1 cellular context compared by ENCODE assay signal in the genomic region with DNA sequence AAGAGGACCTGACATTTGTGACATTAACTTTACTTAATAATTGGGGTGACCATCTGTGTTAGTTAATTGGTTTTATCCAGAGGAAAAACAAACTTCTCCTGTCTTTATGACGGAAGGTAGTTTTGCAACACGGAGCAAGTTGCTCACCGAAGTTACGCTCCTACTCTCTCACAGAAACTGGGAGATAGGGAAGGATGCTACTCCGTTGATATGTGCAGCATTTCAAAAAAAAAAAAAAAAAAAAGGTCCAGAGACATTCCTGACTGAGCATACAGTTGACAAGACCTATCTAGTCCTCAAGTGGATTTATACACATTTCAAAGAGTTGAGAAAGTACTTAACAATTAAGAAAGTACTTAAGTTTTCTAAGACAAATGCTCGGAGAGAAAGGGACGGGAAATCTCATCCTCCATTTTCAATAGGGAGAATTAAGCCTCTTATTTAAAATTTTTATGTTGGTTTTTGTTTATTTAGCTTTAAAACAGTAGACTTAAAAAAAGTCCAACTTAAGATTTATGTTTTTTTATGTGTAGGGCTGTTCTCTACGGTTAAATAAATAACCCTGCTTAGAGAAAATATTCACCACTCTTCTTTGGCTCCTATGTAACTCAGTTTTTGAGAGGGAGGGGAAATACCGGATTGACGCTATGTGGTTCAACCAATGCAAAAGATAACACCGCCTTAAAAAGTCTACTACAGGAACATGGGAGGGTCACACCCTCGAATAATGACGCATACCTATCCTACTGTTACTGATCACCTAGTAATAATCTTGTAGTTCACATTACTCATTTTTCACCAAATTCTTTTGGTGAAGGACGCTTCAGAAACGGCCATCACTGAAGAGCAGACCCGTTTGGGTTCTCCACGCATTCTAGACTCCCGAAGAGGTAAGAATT.
TF ChIP-seq lines count a peak whose summit lies in the region.

Gene FER, plus strand, starts transcription at position 787 of the 899 bp plus-strand sequence. CDS start 50,286 bp downstream, outside the sequence.

TF ChIP-seq in HEK293, 187 proteins besides CTCF, POLR2A, EP300 and RAD21 (continued from another document):
- 0 out of 2 replicates have a peak, but pooled peaks have one; percentile 21 for TF ChIP-seq ZNF366 (tag by site-specific recombination; conservative IDR thresholded peaks at IDR 0.05)
- no peak for TF ChIP-seq TRIM28 (IDR thresholded peaks at IDR 0.05; ENCODE audit: borderline replicate concordance, low read length)
- TF ChIP-seq, protein P1, sequence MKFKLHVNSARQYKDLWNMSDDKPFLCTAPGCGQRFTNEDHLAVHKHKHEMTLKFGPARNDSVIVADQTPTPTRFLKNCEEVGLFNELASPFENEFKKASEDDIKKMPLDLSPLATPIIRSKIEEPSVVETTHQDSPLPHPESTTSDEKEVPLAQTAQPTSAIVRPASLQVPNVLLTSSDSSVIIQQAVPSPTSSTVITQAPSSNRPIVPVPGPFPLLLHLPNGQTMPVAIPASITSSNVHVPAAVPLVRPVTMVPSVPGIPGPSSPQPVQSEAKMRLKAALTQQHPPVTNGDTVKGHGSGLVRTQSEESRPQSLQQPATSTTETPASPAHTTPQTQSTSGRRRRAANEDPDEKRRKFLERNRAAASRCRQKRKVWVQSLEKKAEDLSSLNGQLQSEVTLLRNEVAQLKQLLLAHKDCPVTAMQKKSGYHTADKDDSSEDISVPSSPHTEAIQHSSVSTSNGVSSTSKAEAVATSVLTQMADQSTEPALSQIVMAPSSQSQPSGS (tag by site-specific recombination; IDR thresholded peaks at IDR 0.05; ENCODE audit: low read depth) = peak; percentile 50; the same call in 1 of the 2 replicates
- TF ChIP-seq ZNF692 (tag by site-specific recombination; IDR thresholded peaks at IDR 0.05) = 0 out of 2 replicates have a peak, but pooled peaks have one; percentile 35
- no peak for TF ChIP-seq OSR2 (tag by site-specific recombination; IDR thresholded peaks at IDR 0.05)
- 0 out of 2 replicates have a peak, but pooled peaks have one; percentile 9 for TF ChIP-seq ZNF600 (tag by site-specific recombination; IDR thresholded peaks at IDR 0.05)
- TF ChIP-seq HOXA7 (CRISPR knock-in tag; IDR thresholded peaks at IDR 0.05; ENCODE audit: borderline replicate concordance) = no peak
- no peak for TF ChIP-seq ZNF704 (tag by site-specific recombination; IDR thresholded peaks at IDR 0.05)
- no peak for TF ChIP-seq ZNF324 (tag by site-specific recombination; IDR thresholded peaks at IDR 0.05)
- peak; percentile 60; the same call in 1 of the 2 replicates for TF ChIP-seq ZNF629 (tag by site-specific recombination; IDR thresholded peaks at IDR 0.05)
- TF ChIP-seq SP2 (tag by site-specific recombination; IDR thresholded peaks at IDR 0.05) = peak; percentile 64
- TF ChIP-seq KLF1 (tag by site-specific recombination; IDR thresholded peaks at IDR 0.05) = 0 out of 2 replicates have a peak, but pooled peaks have one; percentile 19
- no peak for TF ChIP-seq ZNF623 (tag by site-specific recombination; IDR thresholded peaks at IDR 0.05)
- TF ChIP-seq ZNF274 (IDR thresholded peaks at IDR 0.05; ENCODE audit: low read length) = no peak
- no peak for TF ChIP-seq ZNF274 (tag by site-specific recombination; IDR thresholded peaks at IDR 0.05; ENCODE audit: borderline replicate concordance)
- no peak for TF ChIP-seq ZNF707 (tag by site-specific recombination; IDR thresholded peaks at IDR 0.05)
- peak; percentile 29; the same call in 1 of the 2 replicates for TF ChIP-seq KLF9 (tag by site-specific recombination; IDR thresholded peaks at IDR 0.05; ENCODE audit: low read depth)
- TF ChIP-seq ZNF621 (tag by site-specific recombination; IDR thresholded peaks at IDR 0.05) = no peak
- no peak for TF ChIP-seq ZNF510 (tag by site-specific recombination; IDR thresholded peaks at IDR 0.05; ENCODE audit: insufficient replicate concordance)
- TF ChIP-seq ZNF10 (tag by site-specific recombination; IDR thresholded peaks at IDR 0.05) = 0 out of 2 replicates have a peak, but pooled peaks have one; percentile 36
- no peak for TF ChIP-seq ZNF239 (tag by site-specific recombination; IDR thresholded peaks at IDR 0.05)
- peak; percentile 48 for TF ChIP-seq PRDM6 (tag by site-specific recombination; IDR thresholded peaks at IDR 0.05)
- peak; percentile 94 for TF ChIP-seq PRDM10 (tag by site-specific recombination; IDR thresholded peaks at IDR 0.05)
